ENCODE assay signal across 15 cellular contexts in the genomic region with DNA sequence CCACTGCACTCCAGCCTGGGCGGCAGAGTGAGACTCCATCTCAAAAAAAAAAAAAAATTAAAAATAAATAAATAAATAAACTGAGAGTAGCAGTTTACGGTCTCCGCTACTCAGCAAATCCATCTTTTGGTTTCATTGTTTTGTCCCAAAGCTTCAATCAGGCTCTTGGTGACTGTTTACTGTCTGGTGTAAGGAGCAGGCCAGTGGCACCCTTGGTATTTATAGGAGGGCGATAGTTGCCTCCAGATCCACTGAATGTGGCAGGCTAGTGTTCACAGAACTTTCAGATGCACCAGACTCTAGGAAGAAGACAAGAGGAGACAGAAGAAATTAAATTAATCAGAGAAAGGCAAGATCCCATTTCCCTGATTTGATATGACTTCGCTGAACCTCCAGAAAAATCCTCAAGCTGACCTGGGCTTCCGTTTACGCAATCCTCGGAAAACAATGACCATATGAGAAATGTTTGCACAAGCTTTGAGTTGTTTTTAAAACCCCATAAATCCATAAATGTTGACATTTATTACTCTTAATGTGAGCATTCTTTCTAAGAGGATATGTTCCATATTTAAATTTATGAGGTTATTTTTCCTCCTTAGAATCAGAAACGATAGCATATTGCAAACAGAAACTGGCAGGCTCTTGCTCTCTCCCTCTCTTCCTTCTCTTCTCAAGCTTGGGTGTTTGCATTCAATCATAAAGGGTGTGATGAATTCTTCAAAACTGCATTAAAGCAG. TPM values are rescaled to one million over a fixed set of nuclear protein-coding genes. Genes with fewer than 3 reads are reported as not detected.
DNase-seq lines count a peak whose midpoint lies in the region; ATAC-seq and TF ChIP-seq lines count a peak whose summit lies in the region.
"Had no signal": no experiment of that assay in that cellular context is flagged by ENCODE, and none has a peak within 500 bp of the region (broad histone marks: within the 10 kb centered on the region; RNA-seq: fewer than 3 reads in every experiment).

No MANE protein-coding gene starts in this region.

- H3F3A ChIP-seq in PC-9 (ENCODE audit: insufficient read depth, low read depth): peaks cover 14% of the 10 kb centered on the region

- H3K4me1 ChIP-seq in breast epithelium (no peaks in the 10 kb centered on the region), PC-9 (replicated peaks; ENCODE audit: insufficient read depth) (peaks cover 14% of the 10 kb centered on the region), fibroblast of lung (ENCODE audit: control insufficient read depth, extremely low read depth, insufficient read depth, low read length) (peaks cover 2% of the 10 kb centered on the region), vagina (peaks cover 9% of the 10 kb centered on the region)
- H3K4me1 ChIP-seq: esophagus muscularis mucosa had no signal

- TF ChIP-seq POLR2A in breast epithelium (IDR thresholded peaks at IDR 0.05) (no peak), vagina (IDR thresholded peaks at IDR 0.05) (no peak)

- TF ChIP-seq CTCF in MCF 10A (IDR thresholded peaks at IDR 0.05; ENCODE audit: unreplicated experiment): no peak
- no peak for TF ChIP-seq CTCF in breast epithelium (IDR thresholded peaks at IDR 0.05)
- no peak for TF ChIP-seq CTCF in PC-9 (conservative IDR thresholded peaks at IDR 0.05)
- no peak for TF ChIP-seq CTCF in fibroblast of lung (conservative IDR thresholded peaks at IDR 0.05 in 1 of 2, IDR thresholded peaks at IDR 0.05 in 1 of 2; ENCODE audit: low read depth in 1 of 2, low read length in 2 of 2)
- TF ChIP-seq CTCF in vagina (IDR thresholded peaks at IDR 0.05): no peak

- H3K27ac Mint-ChIP-seq in MCF 10A (ENCODE audit: low read depth, unreplicated experiment): no peak overlapping the region
- no peak overlapping the region for H3K27ac Mint-ChIP-seq in activated CD8-positive, alpha-beta T cell treated with anti-CD3 and anti-CD28 coated beads, Interleukin-2, amount 10 ng/mL, durations not matched to agents 7 days and 5 days
- H3K27ac Mint-ChIP-seq: activated CD8-positive, alpha-beta memory T cell treated with anti-CD3 and anti-CD28 coated beads, Interleukin-2, amount 10 ng/mL, durations not matched to agents 7 days and 5 days; activated naive CD4-positive, alpha-beta T cell treated with anti-CD3 and anti-CD28 coated beads, Interleukin-2, amount 50 U/mL, for 24 hours had no signal

- no peaks in the 10 kb centered on the region for H3K36me3 Mint-ChIP-seq in MCF 10A (ENCODE audit: insufficient read depth, unreplicated experiment)
- no peaks in the 10 kb centered on the region for H3K36me3 Mint-ChIP-seq in activated CD8-positive, alpha-beta T cell treated with anti-CD3 and anti-CD28 coated beads, Interleukin-2, amount 10 ng/mL, durations not matched to agents 7 days and 5 days (ENCODE audit: low read depth)
- H3K36me3 Mint-ChIP-seq: activated CD8-positive, alpha-beta memory T cell treated with anti-CD3 and anti-CD28 coated beads, Interleukin-2, amount 10 ng/mL, durations not matched to agents 7 days and 5 days had no signal

- H2AFZ ChIP-seq in PC-9 (no peak overlapping the region), fibroblast of lung (ENCODE audit: low read length) (no peak overlapping the region)

- BruUV-seq in MCF 10A (replicated peaks; lab: Mats Ljungman, UMichigan): no TSS peak
- no TSS peak for BruUV-seq in PC-9 (replicated peaks; lab: Mats Ljungman, UMichigan)

- H3K9me3 Mint-ChIP-seq in MCF 10A (ENCODE audit: unreplicated experiment): no peaks in the 10 kb centered on the region
- H3K9me3 Mint-ChIP-seq in activated CD8-positive, alpha-beta T cell treated with anti-CD3 and anti-CD28 coated beads, Interleukin-2, amount 10 ng/mL, durations not matched to agents 7 days and 5 days (ENCODE audit: insufficient read depth): no peaks in the 10 kb centered on the region
- H3K9me3 Mint-ChIP-seq: activated naive CD4-positive, alpha-beta T cell treated with anti-CD3 and anti-CD28 coated beads, Interleukin-2, amount 50 U/mL, for 24 hours had no signal

- H3K4me3 ChIP-seq in breast epithelium: no peak overlapping the region
- H3K4me3 ChIP-seq in PC-9: peak overlapping the region; percentile 18; the same call in 1 of the 2 replicates
- no peak overlapping the region for H3K4me3 ChIP-seq in fibroblast of lung (replicated peaks in 1 of 4; ENCODE audit: control extremely low read depth in 1 of 4, insufficient read depth in 1 of 4, low read depth in 3 of 4, low read length in 4 of 4)
- H3K4me3 ChIP-seq in vagina: no peak overlapping the region
- H3K4me3 ChIP-seq: esophagus muscularis mucosa, MG63 had no signal

- H3K4me3 Mint-ChIP-seq in MCF 10A (ENCODE audit: unreplicated experiment): peak overlapping the region; percentile 11
- no peak overlapping the region for H3K4me3 Mint-ChIP-seq in activated CD8-positive, alpha-beta T cell treated with anti-CD3 and anti-CD28 coated beads, Interleukin-2, amount 10 ng/mL, durations not matched to agents 7 days and 5 days
- H3K4me3 Mint-ChIP-seq: activated CD8-positive, alpha-beta memory T cell treated with anti-CD3 and anti-CD28 coated beads, Interleukin-2, amount 10 ng/mL, durations not matched to agents 7 days and 5 days; activated naive CD4-positive, alpha-beta T cell treated with anti-CD3 and anti-CD28 coated beads, Interleukin-2, amount 50 U/mL, for 24 hours had no signal

- ATAC-seq in activated CD8-positive, alpha-beta T cell treated with anti-CD3 and anti-CD28 coated beads, Interleukin-2, amount 10 ng/mL, durations not matched to agents 7 days and 5 days: no peak
- ATAC-seq: activated CD8-positive, alpha-beta memory T cell treated with anti-CD3 and anti-CD28 coated beads, Interleukin-2, amount 10 ng/mL, durations not matched to agents 7 days and 5 days had no signal

- DNase-seq in MCF 10A (ENCODE audit: unreplicated experiment) (peak; percentile 70), breast epithelium (ENCODE audit: low spot score in 2 of 2) (no peak), PC-9 (peak in 1 of 2 experiments; percentile 91), fibroblast of lung (ENCODE audit: low read depth in 2 of 2) (peak in 1 of 2 donors; percentile 44), vagina (ENCODE audit: extremely low spot score in 2 of 2) (no peak), iPS-NIHi7 (ENCODE audit: extremely low spot score) (no peak)
- no peak for DNase-seq in central memory CD4-positive, alpha-beta T cell
- DNase-seq in activated CD8-positive, alpha-beta T cell treated with anti-CD3 and anti-CD28 coated beads, Interleukin-2, amount 10 ng/mL, durations not matched to agents 7 days and 5 days: no peak
- DNase-seq: activated CD8-positive, alpha-beta memory T cell treated with anti-CD3 and anti-CD28 coated beads, Interleukin-2, amount 10 ng/mL, durations not matched to agents 7 days and 5 days; MG63; posterior cingulate gyrus; RPMI8226 had no signal

- no peaks in the 10 kb centered on the region for H3K36me3 ChIP-seq in breast epithelium
- H3K36me3 ChIP-seq in PC-9 (ENCODE audit: low read depth): no peaks in the 10 kb centered on the region
- no peaks in the 10 kb centered on the region for H3K36me3 ChIP-seq in fibroblast of lung (ENCODE audit: control insufficient read depth, insufficient read depth, low read length)
- H3K36me3 ChIP-seq in vagina: no peaks in the 10 kb centered on the region
- H3K36me3 ChIP-seq: esophagus muscularis mucosa, MG63 had no signal

- no peaks in the 10 kb centered on the region for H3K9me2 ChIP-seq in PC-9 (ENCODE audit: insufficient read depth)

- no peaks in the 10 kb centered on the region for H3K27me3 Mint-ChIP-seq in MCF 10A (ENCODE audit: insufficient read depth, unreplicated experiment)
- H3K27me3 Mint-ChIP-seq in activated CD8-positive, alpha-beta T cell treated with anti-CD3 and anti-CD28 coated beads, Interleukin-2, amount 10 ng/mL, durations not matched to agents 7 days and 5 days (ENCODE audit: low read depth): peaks cover 2% of the 10 kb centered on the region
- H3K27me3 Mint-ChIP-seq: activated CD8-positive, alpha-beta memory T cell treated with anti-CD3 and anti-CD28 coated beads, Interleukin-2, amount 10 ng/mL, durations not matched to agents 7 days and 5 days had no signal

- no peak overlapping the region for H3K9ac ChIP-seq in fibroblast of lung (ENCODE audit: insufficient read depth, low read length)

- no peaks in the 10 kb centered on the region for H3K27me3 ChIP-seq in breast epithelium
- peaks cover 18% of the 10 kb centered on the region for H3K27me3 ChIP-seq in PC-9 (ENCODE audit: insufficient read depth, low read depth)
- H3K27me3 ChIP-seq in fibroblast of lung (ENCODE audit: control insufficient read depth, insufficient read depth, low read length): no peaks in the 10 kb centered on the region
- H3K27me3 ChIP-seq in vagina: no peaks in the 10 kb centered on the region
- H3K27me3 ChIP-seq: MG63 had no signal

- no peak overlapping the region for H3K27ac ChIP-seq in breast epithelium
- peak overlapping the region; percentile 60 for H3K27ac ChIP-seq in PC-9
- H3K27ac ChIP-seq in fibroblast of lung (ENCODE audit: insufficient read depth, low read length): no peak overlapping the region
- peak overlapping the region; percentile 20 for H3K27ac ChIP-seq in vagina
- H3K27ac ChIP-seq: esophagus muscularis mucosa, HL-60 had no signal

- intact Hi-C loops in MCF 10A (cut with micrococcal nuclease) (no loop called here), breast epithelium (cut with DNase I; ENCODE audit: low total_unique reads) (no loop called here), PC-9 (cut with micrococcal nuclease; ENCODE audit: unreplicated experiment) (no loop called here), vagina (cut with DNase I) (no loop called here)

- H3K9me3 ChIP-seq in breast epithelium: no peaks in the 10 kb centered on the region
- 0 out of 2 replicates have a peak, but pooled peaks cover 7% of the 10 kb centered on the region for H3K9me3 ChIP-seq in PC-9 (ENCODE audit: insufficient read depth, low read depth)
- no peaks in the 10 kb centered on the region for H3K9me3 ChIP-seq in fibroblast of lung (ENCODE audit: control insufficient read depth, insufficient read depth, low read depth, low read length)
- H3K9me3 ChIP-seq in vagina: no peaks in the 10 kb centered on the region
- H3K9me3 ChIP-seq: MG63 had no signal

- H4K20me1 ChIP-seq in PC-9 (ENCODE audit: insufficient read depth) (no peaks in the 10 kb centered on the region), fibroblast of lung (ENCODE audit: control insufficient read depth, extremely low read depth, insufficient read depth, low read length) (no peaks in the 10 kb centered on the region)

- POLR2A ChIA-PET in MCF 10A (lab: Yijun Ruan, JAX) (no interaction called here), PC-9 (lab: Charles Lee; ENCODE audit: unreplicated experiment) (interaction anchor here (0.6 kb wide), 1 partner anchor 269 kb away, joined by 4 read pairs; no protein-coding TSS in a partner anchor)
- POLR2A ChIA-PET in activated CD8-positive, alpha-beta T cell treated with anti-CD3 and anti-CD28 coated beads, Interleukin-2, amount 10 ng/mL, durations not matched to agents 7 days and 5 days (lab: Charles Lee): interaction anchor here (0.6 kb wide), 1 partner anchor 204 kb away, joined by 3 read pairs; no protein-coding TSS in a partner anchor

- CTCF ChIA-PET in MCF 10A (lab: Yijun Ruan, JAX): no interaction called here
- CTCF ChIA-PET in PC-9 (lab: Charles Lee): interaction anchor here (0.6 kb wide), 1 partner anchor 234 kb away, joined by 3 read pairs; no protein-coding TSS in a partner anchor
- CTCF ChIA-PET in activated CD8-positive, alpha-beta T cell treated with anti-CD3 and anti-CD28 coated beads, Interleukin-2, amount 10 ng/mL, durations not matched to agents 7 days and 5 days (lab: Charles Lee): no interaction called here

- H3K79me2 ChIP-seq in PC-9 (ENCODE audit: low read depth): no peaks in the 10 kb centered on the region
- H3K79me2 ChIP-seq in fibroblast of lung (ENCODE audit: control insufficient read depth, insufficient read depth, low read length): no peaks in the 10 kb centered on the region

- H3K4me2 ChIP-seq in PC-9 (peak overlapping the region; percentile 70), fibroblast of lung (ENCODE audit: extremely low read depth, insufficient read depth, low read length) (peak overlapping the region; percentile 25)

- peaks cover 10% of the 10 kb centered on the region for H3K4me1 Mint-ChIP-seq in MCF 10A (ENCODE audit: insufficient read depth, unreplicated experiment)
- no peaks in the 10 kb centered on the region for H3K4me1 Mint-ChIP-seq in activated CD8-positive, alpha-beta T cell treated with anti-CD3 and anti-CD28 coated beads, Interleukin-2, amount 10 ng/mL, durations not matched to agents 7 days and 5 days (ENCODE audit: low read depth)
- H3K4me1 Mint-ChIP-seq: activated CD8-positive, alpha-beta memory T cell treated with anti-CD3 and anti-CD28 coated beads, Interleukin-2, amount 10 ng/mL, durations not matched to agents 7 days and 5 days; activated naive CD4-positive, alpha-beta T cell treated with anti-CD3 and anti-CD28 coated beads, Interleukin-2, amount 50 U/mL, for 24 hours had no signal

RNA-seq across cellular contexts. Expression of a gene that starts 7.1 kb away (rescaled TPM):
- total RNA-seq in MCF 10A (2022) (not detected in 2 replicates), breast epithelium (under 1 TPM; under 0.01 to 0.29 (median 0.16) TPM), PC-9 (2021) (0.90 and 1.1 TPM in 2 replicates), fibroblast of lung (not detected in 2 replicates), vagina (0.49 TPM)
- 0.02 TPM in 1 of 2 replicates, not detected in the other for polyA plus RNA-seq in fibroblast of lung
- polyA plus RNA-seq in fibroblast of lung (2012): not detected in 2 replicates
- polyA minus RNA-seq in fibroblast of lung (ENCODE audit: low replicate concordance): not detected in 2 replicates
- not detected for total RNA-seq in activated CD8-positive, alpha-beta T cell treated with anti-CD3 and anti-CD28 coated beads, Interleukin-2, amount 10 ng/mL, durations not matched to agents 7 days and 5 days
- total RNA-seq: activated CD8-positive, alpha-beta memory T cell treated with anti-CD3 and anti-CD28 coated beads, Interleukin-2, amount 10 ng/mL, durations not matched to agents 7 days and 5 days had no signal

RNA-seq across cellular contexts. Expression of a gene that starts 27.2 kb away (rescaled TPM):
- total RNA-seq in MCF 10A (2022): not detected in 2 replicates
- 1 to 10 TPM in 2 of 3 donors, not detected in 1; 1.4 to 5.2 TPM for total RNA-seq in breast epithelium
- 1.4 and 3.8 TPM in 2 replicates for total RNA-seq in PC-9 (2021)
- total RNA-seq in fibroblast of lung: 0.50 and 0.51 TPM in 2 replicates
- 0.95 and 1.6 TPM in 2 replicates for polyA plus RNA-seq in fibroblast of lung
- 3.7 and 6.7 TPM in 2 replicates for polyA plus RNA-seq in fibroblast of lung (2012)
- 1.5 and 3.4 TPM in 2 replicates for polyA minus RNA-seq in fibroblast of lung (ENCODE audit: low replicate concordance)
- total RNA-seq in vagina: 2.7 TPM
- not detected for total RNA-seq in activated CD8-positive, alpha-beta T cell treated with anti-CD3 and anti-CD28 coated beads, Interleukin-2, amount 10 ng/mL, durations not matched to agents 7 days and 5 days

RNA-seq across cellular contexts. Expression of a gene that starts 46.5 kb away (rescaled TPM):
- 0.30 and 0.37 TPM in 2 replicates for total RNA-seq in MCF 10A (2022)
- total RNA-seq in breast epithelium: 1 to 10 TPM in 2 of 3 donors, under 1 TPM in 1; 0.64 to 4.3 (median 3.2) TPM
- 0.28 and 0.35 TPM in 2 replicates for total RNA-seq in PC-9 (2021)
- total RNA-seq in fibroblast of lung: under 0.01 and 0.26 TPM in 2 replicates
- 0.07 and 0.11 TPM in 2 replicates for polyA plus RNA-seq in fibroblast of lung
- 0.30 TPM in 1 of 2 replicates, not detected in the other for polyA plus RNA-seq in fibroblast of lung (2012)
- polyA minus RNA-seq in fibroblast of lung (ENCODE audit: low replicate concordance): not detected in 2 replicates
- total RNA-seq in vagina: 9.3 TPM
- total RNA-seq in activated CD8-positive, alpha-beta T cell treated with anti-CD3 and anti-CD28 coated beads, Interleukin-2, amount 10 ng/mL, durations not matched to agents 7 days and 5 days: not detected

RNA-seq across cellular contexts. Expression of a gene that starts 52.7 kb away (rescaled TPM):
- total RNA-seq in MCF 10A (2022) (2.8 and 3.4 TPM in 2 replicates), breast epithelium (1 to 10 TPM; 2.9 to 4.2 (median 3.7) TPM), PC-9 (2021) (2.7 and 2.8 TPM in 2 replicates), fibroblast of lung (4.0 and 7.7 TPM in 2 replicates), vagina (3.4 TPM)
- 0.53 and 1.1 TPM in 2 replicates for polyA plus RNA-seq in fibroblast of lung
- 2.8 and 3.4 TPM in 2 replicates for polyA plus RNA-seq in fibroblast of lung (2012)
- 0.26 and 0.55 TPM in 2 replicates for polyA minus RNA-seq in fibroblast of lung (ENCODE audit: low replicate concordance)
- 1 to 10 TPM; 2.0 to 3.7 TPM for total RNA-seq in activated CD8-positive, alpha-beta T cell treated with anti-CD3 and anti-CD28 coated beads, Interleukin-2, amount 10 ng/mL, durations not matched to agents 7 days and 5 days

Comparison
In these comparisons a context has a peak if more than half of its experiments do, and no peak if none do; other contexts are left out.
1. H3K27ac ChIP-seq: peak in PC-9 (single experiment) and vagina (single experiment); none in breast epithelium (0 of 2) and fibroblast of lung (single experiment).